Comparison of ENCODE assay signal across 16 cellular contexts in genomic region chr3:109804697-109805096, GRCh38.
A peak's percentile ranks its signal among the peaks of the same experiment; 100 is the strongest.
DNase-seq lines count a peak whose midpoint lies in the region; ATAC-seq and TF ChIP-seq lines count a peak whose summit lies in the region.
"Had no signal": no experiment of that assay in that cellular context is flagged by ENCODE, and none has a peak within 500 bp of the region (broad histone marks: within the 10 kb centered on the region; RNA-seq: fewer than 3 reads in every experiment).

No MANE protein-coding gene starts in this region.

- H2BK12ac ChIP-seq in mesenchymal stem cell (ENCODE audit: low read length in 2 of 2), result no peak overlapping the region

- 94% methylated on average over 1 of the region's 1 CpG for WGBS in mesenchymal stem cell

- no peak overlapping the region for H3K27ac Mint-ChIP-seq in activated T-cell treated with anti-CD3 and anti-CD28 coated beads, Interleukin-2, amount 50 U/mL, for 72 hours
- no peak overlapping the region for H3K27ac Mint-ChIP-seq in activated naive CD8-positive, alpha-beta T cell treated with anti-CD3 and anti-CD28 coated beads, Interleukin-2, amount 50 U/mL, for 24 hours
- H3K27ac Mint-ChIP-seq in stimulated activated effector memory CD8-positive, alpha-beta T cell treated with anti-CD3 and anti-CD28 coated beads, Interleukin-12 subunit alpha, Interleukin-12 subunit beta, amount 100 ng/mL, for 72 hours, result no peak overlapping the region

- no peak overlapping the region for H2BK120ac ChIP-seq in mesenchymal stem cell (ENCODE audit: low read depth, low read length)

- no peak overlapping the region for H3K23ac ChIP-seq in mesenchymal stem cell (ENCODE audit: low read length in 2 of 2)

- H3K4me1 ChIP-seq in colonic mucosa, result no peaks in the 10 kb centered on the region
- H3K4me1 ChIP-seq in mesenchymal stem cell (ENCODE audit: control insufficient read depth, insufficient read depth, low read depth, low read length), result no peaks in the 10 kb centered on the region
- H3K4me1 ChIP-seq: gastrocnemius medialis, transverse colon had no signal

- H2BK5ac ChIP-seq in mesenchymal stem cell (ENCODE audit: low read depth, low read length, poor library complexity, severe bottlenecking), result no peak overlapping the region

- H3K9me3 ChIP-seq in colonic mucosa (no peaks in the 10 kb centered on the region), mesenchymal stem cell (ENCODE audit: control insufficient read depth, low read length) (no peaks in the 10 kb centered on the region)
- H3K9me3 ChIP-seq: gastrocnemius medialis, transverse colon had no signal

- peaks cover 3 to 5% of the 10 kb centered on the region in 2 donors for H3K9me3 Mint-ChIP-seq in activated T-cell treated with anti-CD3 and anti-CD28 coated beads, Interleukin-2, amount 50 U/mL, for 72 hours
- peaks cover 29% of the 10 kb centered on the region for H3K9me3 Mint-ChIP-seq in activated naive CD8-positive, alpha-beta T cell treated with anti-CD3 and anti-CD28 coated beads, Interleukin-2, amount 50 U/mL, for 24 hours
- peaks cover 2% of the 10 kb centered on the region for H3K9me3 Mint-ChIP-seq in stimulated activated effector memory CD8-positive, alpha-beta T cell treated with anti-CD3 and anti-CD28 coated beads, Interleukin-12 subunit alpha, Interleukin-12 subunit beta, amount 100 ng/mL, for 72 hours

- H2AK5ac ChIP-seq in mesenchymal stem cell (ENCODE audit: low read length, severe bottlenecking), result no peak overlapping the region

- intact Hi-C loops in colonic mucosa (cut with DNase I), result no loop called here

- H3K14ac ChIP-seq in mesenchymal stem cell (ENCODE audit: low read length in 2 of 2), result no peak overlapping the region

- no peaks in the 10 kb centered on the region for H3K36me3 ChIP-seq in colonic mucosa
- H3K36me3 ChIP-seq in mesenchymal stem cell (ENCODE audit: control insufficient read depth in 1 of 2, insufficient read depth in 2 of 2, low read depth in 1 of 2, low read length in 2 of 2), result no peaks in the 10 kb centered on the region
- H3K36me3 ChIP-seq: gastrocnemius medialis, transverse colon had no signal

- TF ChIP-seq CTCF in colonic mucosa (IDR thresholded peaks at IDR 0.05), result no peak

- no peaks in the 10 kb centered on the region for H3K79me1 ChIP-seq in mesenchymal stem cell (replicated peaks; ENCODE audit: low read length, poor library complexity, severe bottlenecking)

- H3K4me2 ChIP-seq in mesenchymal stem cell (ENCODE audit: low read length, poor library complexity, severe bottlenecking), result no peak overlapping the region
- H3K4me2 ChIP-seq: KMS-11 had no signal

- peak; percentile 38 to 59 for ATAC-seq in activated T-cell treated with anti-CD3 and anti-CD28 coated beads, Interleukin-2, amount 50 U/mL, for 72 hours (replicated peaks in 1 of 2)
- peak; percentile 57 for ATAC-seq in HG02981 (IDR thresholded peaks at IDR 0.05; ENCODE audit: unreplicated experiment)
- peak; percentile 58 for ATAC-seq in activated naive CD8-positive, alpha-beta T cell treated with anti-CD3 and anti-CD28 coated beads, Interleukin-2, amount 50 U/mL, for 24 hours
- ATAC-seq in stimulated activated effector memory CD8-positive, alpha-beta T cell treated with anti-CD3 and anti-CD28 coated beads, Interleukin-12 subunit alpha, Interleukin-12 subunit beta, amount 100 ng/mL, for 72 hours, result peak; percentile 73
- ATAC-seq: gastrocnemius medialis had no signal

- no peak overlapping the region for H3K4ac ChIP-seq in mesenchymal stem cell (ENCODE audit: low read depth in 1 of 2, low read length in 2 of 2)

- H3K27me3 Mint-ChIP-seq in activated T-cell treated with anti-CD3 and anti-CD28 coated beads, Interleukin-2, amount 50 U/mL, for 72 hours (ENCODE audit: low read depth), result no peaks in the 10 kb centered on the region
- peaks cover 2% of the 10 kb centered on the region for H3K27me3 Mint-ChIP-seq in activated naive CD8-positive, alpha-beta T cell treated with anti-CD3 and anti-CD28 coated beads, Interleukin-2, amount 50 U/mL, for 24 hours

- no peak overlapping the region for H2BK15ac ChIP-seq in mesenchymal stem cell (ENCODE audit: low read depth, poor library complexity, severe bottlenecking)

- H3K27ac ChIP-seq in colonic mucosa (no peak overlapping the region), mesenchymal stem cell (ENCODE audit: low read length, poor library complexity, severe bottlenecking) (no peak overlapping the region)
- H3K27ac ChIP-seq: gastrocnemius medialis, KMS-11, transverse colon had no signal

- no peak overlapping the region for H4K8ac ChIP-seq in mesenchymal stem cell (ENCODE audit: low read length)

- peak overlapping the region in 1 of 2 donors; percentile 64 for H3K4me3 Mint-ChIP-seq in activated T-cell treated with anti-CD3 and anti-CD28 coated beads, Interleukin-2, amount 50 U/mL, for 72 hours
- no peak overlapping the region for H3K4me3 Mint-ChIP-seq in activated naive CD8-positive, alpha-beta T cell treated with anti-CD3 and anti-CD28 coated beads, Interleukin-2, amount 50 U/mL, for 24 hours
- H3K4me3 Mint-ChIP-seq in stimulated activated effector memory CD8-positive, alpha-beta T cell treated with anti-CD3 and anti-CD28 coated beads, Interleukin-12 subunit alpha, Interleukin-12 subunit beta, amount 100 ng/mL, for 72 hours, result no peak overlapping the region

- H3K9ac ChIP-seq in colonic mucosa (ENCODE audit: low read depth in 2 of 2, low read length in 2 of 2), result no peak overlapping the region
- H3K9ac ChIP-seq in mesenchymal stem cell (ENCODE audit: low read length), result no peak overlapping the region
- H3K9ac ChIP-seq: KMS-11 had no signal

- H3K18ac ChIP-seq in mesenchymal stem cell (ENCODE audit: low read depth in 1 of 2, low read length in 2 of 2), result no peak overlapping the region

- DNase-seq in activated T-cell treated with anti-CD3 and anti-CD28 coated beads, Interleukin-2, amount 50 U/mL, for 72 hours, result no peak
- DNase-seq in activated T-cell treated with anti-CD3 and anti-CD28 coated beads for 4 hours (no peak), HCEC 1CT (no peak), colonic mucosa (no peak), mesenchymal stem cell (no peak)
- no peak for DNase-seq in activated naive CD8-positive, alpha-beta T cell treated with anti-CD3 and anti-CD28 coated beads, Interleukin-2, amount 50 U/mL, for 24 hours
- DNase-seq in stimulated activated effector memory CD8-positive, alpha-beta T cell treated with anti-CD3 and anti-CD28 coated beads, Interleukin-12 subunit alpha, Interleukin-12 subunit beta, amount 100 ng/mL, for 72 hours (ENCODE audit: low spot score in 2 of 2), result no peak
- DNase-seq: anterior cingulate cortex, gastrocnemius medialis, NCI-H1694 treated with DMSO at 0.1 percent for 48 hours, NCI-H69, posterior cingulate gyrus, RPMI8226, transverse colon had no signal

- H3K4me1 Mint-ChIP-seq in activated T-cell treated with anti-CD3 and anti-CD28 coated beads, Interleukin-2, amount 50 U/mL, for 72 hours (ENCODE audit: low read depth), result peaks cover 38% of the 10 kb centered on the region
- peaks cover 49% of the 10 kb centered on the region for H3K4me1 Mint-ChIP-seq in activated naive CD8-positive, alpha-beta T cell treated with anti-CD3 and anti-CD28 coated beads, Interleukin-2, amount 50 U/mL, for 24 hours
- H3K4me1 Mint-ChIP-seq in stimulated activated effector memory CD8-positive, alpha-beta T cell treated with anti-CD3 and anti-CD28 coated beads, Interleukin-12 subunit alpha, Interleukin-12 subunit beta, amount 100 ng/mL, for 72 hours, result peaks cover 39% of the 10 kb centered on the region

- H3K36me3 Mint-ChIP-seq in activated T-cell treated with anti-CD3 and anti-CD28 coated beads, Interleukin-2, amount 50 U/mL, for 72 hours (ENCODE audit: insufficient read depth in 2 of 2), result peaks cover under 1 to 2% of the 10 kb centered on the region in 2 donors
- peaks cover 5% of the 10 kb centered on the region for H3K36me3 Mint-ChIP-seq in activated naive CD8-positive, alpha-beta T cell treated with anti-CD3 and anti-CD28 coated beads, Interleukin-2, amount 50 U/mL, for 24 hours (ENCODE audit: low read depth)
- no peaks in the 10 kb centered on the region for H3K36me3 Mint-ChIP-seq in stimulated activated effector memory CD8-positive, alpha-beta T cell treated with anti-CD3 and anti-CD28 coated beads, Interleukin-12 subunit alpha, Interleukin-12 subunit beta, amount 100 ng/mL, for 72 hours

- no peak overlapping the region for H4K91ac ChIP-seq in mesenchymal stem cell (ENCODE audit: low read length)

- H3K4me3 ChIP-seq in colonic mucosa, result no peak overlapping the region
- H3K4me3 ChIP-seq in mesenchymal stem cell (ENCODE audit: insufficient read depth in 1 of 2, low read depth in 1 of 2, low read length in 2 of 2), result no peak overlapping the region
- H3K4me3 ChIP-seq: gastrocnemius medialis, transverse colon had no signal

- H2AFZ ChIP-seq in mesenchymal stem cell (ENCODE audit: low read depth, low read length), result no peak overlapping the region

- no peaks in the 10 kb centered on the region for H3K27me3 ChIP-seq in colonic mucosa
- no peaks in the 10 kb centered on the region for H3K27me3 ChIP-seq in mesenchymal stem cell (ENCODE audit: control insufficient read depth in 1 of 2, insufficient read depth in 1 of 2, low read length in 2 of 2)
- H3K27me3 ChIP-seq: gastrocnemius medialis, transverse colon had no signal
